In genomic region chr6:145872669-145873068, GRCh38 we compare ENCODE assay signal across 40 cellular contexts.
"Had no signal": no experiment of that assay in that cellular context is flagged by ENCODE, and none has a peak within 500 bp of the region (broad histone marks: within the 10 kb centered on the region; RNA-seq: fewer than 3 reads in every experiment).

No MANE protein-coding gene starts in this region.

- H3K4me1 ChIP-seq: adrenal gland, body of pancreas, breast epithelium had no signal

- H3K27ac Mint-ChIP-seq: activated naive CD4-positive, alpha-beta T cell treated with anti-CD3 and anti-CD28 coated beads for 36 hours; activated naive CD4-positive, alpha-beta T cell treated with anti-CD3 and anti-CD28 coated beads, Interleukin-2, amount 10 ng/mL, durations not matched to agents 7 days and 5 days; activated naive CD4-positive, alpha-beta T cell treated with anti-CD3 and anti-CD28 coated beads, Interleukin-2, amount 50 U/mL, for 24 hours; activated naive CD8-positive, alpha-beta T cell; activated naive CD8-positive, alpha-beta T cell treated with anti-CD3 and anti-CD28 coated beads for 36 hours; activated naive CD8-positive, alpha-beta T cell treated with anti-CD3 and anti-CD28 coated beads, Interleukin-2, amount 10 ng/mL, durations not matched to agents 7 days and 5 days; activated naive CD8-positive, alpha-beta T cell treated with anti-CD3 and anti-CD28 coated beads, Interleukin-2, amount 50 U/mL, for 24 hours; activated T-cell treated with anti-CD3 and anti-CD28 coated beads, Interleukin-2, amount 50 U/mL, for 72 hours; activated T-helper 1 cell treated with anti-CD3 and anti-CD28 coated beads, Interleukin-12 subunit alpha, Interleukin-12 subunit beta, Interleukin-2, Interleukin-4 antibody, amounts not matched to agents 30 ng/mL and 10 ng/mL and 1 ng/mL, durations not matched to agents 14 hours and 24 hours and 36 hours; activated T-helper 17 cell treated with anti-CD3 and anti-CD28 coated beads, Interleukin-2, amount 50 U/mL, for 72 hours; activated T-helper 2 cell treated with anti-CD3 and anti-CD28 coated beads, Interferon-gamma antibody, Interleukin-2, Interleukin-4, amounts not matched to agents 10 μg/mL and 5 μg/mL and 100 μg/mL, durations not matched to agents 14 hours and 24 hours and 36 hours; brain had no signal

- H3K4me3 Mint-ChIP-seq: activated naive CD4-positive, alpha-beta T cell treated with anti-CD3 and anti-CD28 coated beads for 36 hours; activated naive CD4-positive, alpha-beta T cell treated with anti-CD3 and anti-CD28 coated beads, Interleukin-2, amount 10 ng/mL, durations not matched to agents 7 days and 5 days; activated naive CD4-positive, alpha-beta T cell treated with anti-CD3 and anti-CD28 coated beads, Interleukin-2, amount 50 U/mL, for 24 hours; activated naive CD8-positive, alpha-beta T cell; activated naive CD8-positive, alpha-beta T cell treated with anti-CD3 and anti-CD28 coated beads for 36 hours; activated naive CD8-positive, alpha-beta T cell treated with anti-CD3 and anti-CD28 coated beads, Interleukin-2, amount 10 ng/mL, durations not matched to agents 7 days and 5 days; activated naive CD8-positive, alpha-beta T cell treated with anti-CD3 and anti-CD28 coated beads, Interleukin-2, amount 50 U/mL, for 24 hours; activated T-cell treated with anti-CD3 and anti-CD28 coated beads, Interleukin-2, amount 50 U/mL, for 24 hours; activated T-cell treated with anti-CD3 and anti-CD28 coated beads, Interleukin-2, amount 50 U/mL, for 4 hours; activated T-cell treated with anti-CD3 and anti-CD28 coated beads, Interleukin-2, amount 50 U/mL, for 72 hours; activated T-helper 1 cell treated with anti-CD3 and anti-CD28 coated beads, Interleukin-12 subunit alpha, Interleukin-12 subunit beta, Interleukin-2, Interleukin-4 antibody, amounts not matched to agents 30 ng/mL and 10 ng/mL and 1 ng/mL, durations not matched to agents 14 hours and 24 hours and 36 hours; activated T-helper 17 cell treated with anti-CD3 and anti-CD28 coated beads, Interleukin-2, amount 50 U/mL, for 72 hours; brain; central memory CD8-positive, alpha-beta T cell had no signal

- H3K4me3 ChIP-seq: adrenal gland, ascending aorta, body of pancreas, breast epithelium, cardiac muscle cell had no signal

- H3K9me3 Mint-ChIP-seq: activated T-helper 1 cell treated with anti-CD3 and anti-CD28 coated beads, Interleukin-12 subunit alpha, Interleukin-12 subunit beta, Interleukin-2, Interleukin-4 antibody, amounts not matched to agents 30 ng/mL and 10 ng/mL and 1 ng/mL, durations not matched to agents 14 hours and 24 hours and 36 hours; activated T-helper 17 cell treated with anti-CD3 and anti-CD28 coated beads, Interleukin-2, amount 50 U/mL, for 72 hours; central memory CD8-positive, alpha-beta T cell had no signal

- H3K36me3 ChIP-seq: adrenal gland, ascending aorta, brain microvascular endothelial cell, breast epithelium, cardiac muscle cell had no signal

- H3K9me3 ChIP-seq: adrenal gland, ascending aorta, breast epithelium had no signal

- ATAC-seq: activated naive CD4-positive, alpha-beta T cell treated with anti-CD3 and anti-CD28 coated beads, Interleukin-2, amount 50 U/mL, for 72 hours; activated naive CD8-positive, alpha-beta T cell treated with anti-CD3 and anti-CD28 coated beads, Interleukin-2, amount 50 U/mL, for 24 hours; activated T-cell treated with anti-CD3 and anti-CD28 coated beads, Interleukin-2, amount 50 U/mL, for 4 hours; activated T-cell treated with anti-CD3 and anti-CD28 coated beads, Interleukin-2, amount 50 U/mL, for 72 hours; activated T-helper 17 cell treated with anti-CD3 and anti-CD28 coated beads, Interleukin-2, amount 50 U/mL, for 72 hours; body of pancreas had no signal

- H3K27me3 Mint-ChIP-seq: activated naive CD4-positive, alpha-beta T cell treated with anti-CD3 and anti-CD28 coated beads, Interleukin-2, amount 10 ng/mL, durations not matched to agents 7 days and 5 days; activated naive CD4-positive, alpha-beta T cell treated with anti-CD3 and anti-CD28 coated beads, Interleukin-2, amount 50 U/mL, for 24 hours; activated naive CD8-positive, alpha-beta T cell; activated naive CD8-positive, alpha-beta T cell treated with anti-CD3 and anti-CD28 coated beads for 36 hours; activated naive CD8-positive, alpha-beta T cell treated with anti-CD3 and anti-CD28 coated beads, Interleukin-2, amount 10 ng/mL, durations not matched to agents 7 days and 5 days; activated naive CD8-positive, alpha-beta T cell treated with anti-CD3 and anti-CD28 coated beads, Interleukin-2, amount 50 U/mL, for 24 hours; activated T-cell treated with anti-CD3 and anti-CD28 coated beads, Interleukin-2, amount 50 U/mL, for 24 hours; activated T-helper 17 cell treated with anti-CD3 and anti-CD28 coated beads, Interleukin-2, amount 50 U/mL, for 72 hours; brain; central memory CD8-positive, alpha-beta T cell had no signal

- FAIRE-seq: astrocyte, bronchial epithelial cell had no signal

- H3K27ac ChIP-seq: adrenal gland, ascending aorta, body of pancreas, brain microvascular endothelial cell, breast epithelium, cardiac muscle cell had no signal

- H3K27me3 ChIP-seq: adrenal gland, ascending aorta, body of pancreas, brain microvascular endothelial cell, breast epithelium, cardiac muscle cell had no signal

- DNase-seq: activated effector memory CD4-positive, alpha-beta T cell treated with anti-CD3 and anti-CD28 coated beads, Interleukin-2, amount 50 U/mL, for 16 hours; activated effector memory CD4-positive, alpha-beta T cell treated with Interleukin-2 at 50 U/mL for 16 hours; activated gamma-delta T cell; activated gamma-delta T cell treated with Interleukin-2 at 50 U/mL for 16 hours; activated naive CD4-positive, alpha-beta T cell; activated naive CD4-positive, alpha-beta T cell treated with anti-CD3 and anti-CD28 coated beads for 36 hours; activated naive CD4-positive, alpha-beta T cell treated with anti-CD3 and anti-CD28 coated beads, Interleukin-2, amount 10 ng/mL, durations not matched to agents 7 days and 5 days; activated naive CD4-positive, alpha-beta T cell treated with anti-CD3 and anti-CD28 coated beads, Interleukin-2, amount 50 U/mL, for 16 hours; activated naive CD4-positive, alpha-beta T cell treated with Interleukin-2 at 50 U/mL for 16 hours; activated naive CD8-positive, alpha-beta T cell treated with anti-CD3 and anti-CD28 coated beads for 36 hours; activated naive CD8-positive, alpha-beta T cell treated with anti-CD3 and anti-CD28 coated beads, Interleukin-2, amount 10 ng/mL, durations not matched to agents 7 days and 5 days; activated naive CD8-positive, alpha-beta T cell treated with anti-CD3 and anti-CD28 coated beads, Interleukin-2, amount 50 U/mL, for 24 hours; activated T-cell treated with anti-CD3 and anti-CD28 coated beads, Interleukin-2, amount 50 U/mL, for 1 hour; activated T-cell treated with anti-CD3 and anti-CD28 coated beads, Interleukin-2, amount 50 U/mL, for 24 hours; activated T-cell treated with anti-CD3 and anti-CD28 coated beads, Interleukin-2, amount 50 U/mL, for 4 hours; activated T-cell treated with anti-CD3 and anti-CD28 coated beads, Interleukin-2, amount 50 U/mL, for 48 hours; activated T-cell treated with anti-CD3 and anti-CD28 coated beads, Interleukin-2, amount 50 U/mL, for 72 hours; adrenal gland; amniotic stem cell; amygdala; anterior cingulate cortex; aorta; body of pancreas; brain microvascular endothelial cell; caudate nucleus; central memory CD4-positive, alpha-beta T cell; cerebellar nuclear complex had no signal

- H3K4me1 Mint-ChIP-seq: activated naive CD8-positive, alpha-beta T cell treated with anti-CD3 and anti-CD28 coated beads for 36 hours; activated naive CD8-positive, alpha-beta T cell treated with anti-CD3 and anti-CD28 coated beads, Interleukin-2, amount 10 ng/mL, durations not matched to agents 7 days and 5 days; brain had no signal
